1 cellular context compared by ENCODE assay signal in genomic region chr12:93181396-93181965, GRCh38.
TF ChIP-seq lines count a peak whose summit lies in the region.

No MANE protein-coding gene starts in this region.

TF ChIP-seq in endothelial cell of umbilical vein, 7 proteins besides CTCF, POLR2A, EP300 and RAD21 (continued from another document):
- no peak for TF ChIP-seq MYC (IDR thresholded peaks at IDR 0.05; ENCODE audit: low read depth, low read length)
- no peak for TF ChIP-seq FOS (IDR thresholded peaks at IDR 0.05; ENCODE audit: borderline replicate concordance, insufficient read depth, low read length)
- TF ChIP-seq JUN (IDR thresholded peaks at IDR 0.05; ENCODE audit: borderline replicate concordance, insufficient read depth, insufficient read length, low read depth): no peak
